Comparison of ENCODE assay signal across 18 cellular contexts in the genomic region with DNA sequence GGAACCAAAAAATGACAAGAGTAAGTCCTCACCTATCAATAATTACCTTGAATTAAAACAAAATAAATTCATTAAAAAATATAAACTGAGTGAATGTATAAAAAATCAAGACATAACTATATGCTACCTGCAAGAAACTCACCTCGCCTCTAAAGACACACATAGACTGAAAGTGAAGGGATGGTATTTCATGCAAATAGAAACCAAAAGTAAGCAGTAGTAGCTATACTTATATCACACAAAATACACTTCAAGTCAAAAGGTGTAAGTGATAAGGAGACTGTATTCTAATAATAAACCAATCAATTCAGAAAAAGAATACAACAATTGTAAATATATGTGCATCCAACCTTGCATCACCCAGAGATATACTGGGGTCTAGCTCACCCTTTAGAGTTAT.
DNase-seq lines count a peak whose midpoint lies in the region; ATAC-seq and TF ChIP-seq lines count a peak whose summit lies in the region.
"Had no signal": no experiment of that assay in that cellular context is flagged by ENCODE, and none has a peak within 500 bp of the region (broad histone marks: within the 10 kb centered on the region; RNA-seq: fewer than 3 reads in every experiment).

No MANE protein-coding gene starts in this region.

- H3K27ac Mint-ChIP-seq in activated CD8-positive, alpha-beta T cell treated with anti-CD3 and anti-CD28 coated beads for 36 hours = no peak overlapping the region
- H3K27ac Mint-ChIP-seq: activated T-cell treated with anti-CD3 and anti-CD28 coated beads, Interleukin-2, amount 50 U/mL, for 72 hours; CD14-positive monocyte; IgD-negative memory B cell; neural progenitor cell had no signal

- H3K9me3 Mint-ChIP-seq in activated CD8-positive, alpha-beta T cell treated with anti-CD3 and anti-CD28 coated beads for 36 hours = peaks cover 11% of the 10 kb centered on the region

- peaks cover 6% of the 10 kb centered on the region for H3K27me3 Mint-ChIP-seq in activated CD8-positive, alpha-beta T cell treated with anti-CD3 and anti-CD28 coated beads for 36 hours

- CTCF ChIA-PET in activated CD8-positive, alpha-beta T cell treated with anti-CD3 and anti-CD28 coated beads for 36 hours (lab: Charles Lee) = no interaction called here

- peak; percentile 88 for ATAC-seq in GM18909 (IDR thresholded peaks at IDR 0.05; ENCODE audit: poor library complexity, unreplicated experiment)
- ATAC-seq in GM21619 (IDR thresholded peaks at IDR 0.05; ENCODE audit: unreplicated experiment) = peak; percentile 86
- ATAC-seq in HG03045 (IDR thresholded peaks at IDR 0.05; ENCODE audit: unreplicated experiment) = peak; percentile 77
- ATAC-seq in HG03575 (IDR thresholded peaks at IDR 0.05; ENCODE audit: extremely low read depth, insufficient number of reproducible peaks, low FRiP score, unreplicated experiment) = peak; percentile 94
- ATAC-seq in activated CD8-positive, alpha-beta T cell treated with anti-CD3 and anti-CD28 coated beads for 36 hours = no peak
- ATAC-seq: activated CD4-positive, CD25-positive, alpha-beta regulatory T cell treated with anti-CD3 and anti-CD28 coated beads, Interleukin-2, amount 50 U/mL, for 24 hours; activated T-cell treated with anti-CD3 and anti-CD28 coated beads, Interleukin-2, amount 50 U/mL, for 72 hours had no signal

- TF ChIP-seq CTCF in coronary artery (IDR thresholded peaks at IDR 0.05) = no peak
- TF ChIP-seq CTCF in activated CD8-positive, alpha-beta T cell treated with anti-CD3 and anti-CD28 coated beads for 36 hours (IDR thresholded peaks at IDR 0.05) = no peak

- no peak overlapping the region for H3K4me3 Mint-ChIP-seq in activated CD8-positive, alpha-beta T cell treated with anti-CD3 and anti-CD28 coated beads for 36 hours
- H3K4me3 Mint-ChIP-seq: activated T-cell treated with anti-CD3 and anti-CD28 coated beads, Interleukin-2, amount 50 U/mL, for 72 hours; CD14-positive monocyte; IgD-negative memory B cell; neural progenitor cell had no signal

- no peaks in the 10 kb centered on the region for H3K36me3 Mint-ChIP-seq in activated CD8-positive, alpha-beta T cell treated with anti-CD3 and anti-CD28 coated beads for 36 hours (ENCODE audit: low read depth)
- H3K36me3 Mint-ChIP-seq: CD14-positive monocyte, IgD-negative memory B cell, neural progenitor cell had no signal

- POLR2A ChIA-PET in activated CD8-positive, alpha-beta T cell treated with anti-CD3 and anti-CD28 coated beads for 36 hours (lab: Charles Lee) = no interaction called here

- no peaks in the 10 kb centered on the region for H3K4me1 Mint-ChIP-seq in activated CD8-positive, alpha-beta T cell treated with anti-CD3 and anti-CD28 coated beads for 36 hours (ENCODE audit: low read depth)
- H3K4me1 Mint-ChIP-seq: CD14-positive monocyte, IgD-negative memory B cell, neural progenitor cell had no signal

- H3K4me3 ChIP-seq in coronary artery = no peak overlapping the region
- H3K4me3 ChIP-seq: lung, neural progenitor cell, skin epidermis, suprapubic skin had no signal

- intact Hi-C loops in activated CD8-positive, alpha-beta T cell treated with anti-CD3 and anti-CD28 coated beads for 36 hours (cut with micrococcal nuclease) = no loop called here

- H3K27ac ChIP-seq in coronary artery = no peak overlapping the region
- H3K27ac ChIP-seq: neural progenitor cell, skin epidermis, suprapubic skin had no signal

- DNase-seq in coronary artery (ENCODE audit: low spot score) (no peak), H4 (ENCODE audit: low spot score) (no peak)
- no peak for DNase-seq in stimulated activated CD4-positive, alpha-beta T cell treated with anti-CD3 and anti-CD28 coated beads, Interleukin-1b, Interleukin-23, amount 100 ng/mL, for 48 hours
- DNase-seq in activated CD8-positive, alpha-beta T cell treated with anti-CD3 and anti-CD28 coated beads for 36 hours = no peak
- DNase-seq: activated T-cell treated with anti-CD3 and anti-CD28 coated beads, Interleukin-2, amount 50 U/mL, for 72 hours; GDM1; NCI-H1694 treated with DMSO at 0.1 percent for 48 hours had no signal
